In genomic region chr9:15295761-15296405, GRCh38 we compare ENCODE assay signal across 1 cellular context.
A peak's percentile ranks its signal among the peaks of the same experiment; 100 is the strongest.
TF ChIP-seq lines count a peak whose summit lies in the region.

No MANE protein-coding gene starts in this region.

TF ChIP-seq in GM12878, 131 proteins besides CTCF, POLR2A, EP300 and RAD21 (continued from another document):
- TF ChIP-seq PBX3 (IDR thresholded peaks at IDR 0.05; ENCODE audit: insufficient replicate concordance, low read depth, low read length) (peak; percentile 73), IRF5 (IDR thresholded peaks at IDR 0.05; ENCODE audit: borderline replicate concordance) (no peak), POLR2AphosphoS2 (IDR thresholded peaks at IDR 0.05; ENCODE audit: low read depth, low read length) (no peak), ELK1 (IDR thresholded peaks at IDR 0.05; ENCODE audit: low read depth, low read length) (no peak), ZNF687 (IDR thresholded peaks at IDR 0.05) (0 out of 2 replicates have a peak, but pooled peaks have one; percentile 25), SUPT20H (IDR thresholded peaks at IDR 0.05; ENCODE audit: borderline replicate concordance, control insufficient read depth, low read depth, low read length) (no peak), POLR2AphosphoS5 (IDR thresholded peaks at IDR 0.05; ENCODE audit: low read length) (no peak), ESRRA (IDR thresholded peaks at IDR 0.05; ENCODE audit: low read length) (no peak), PAX8 (IDR thresholded peaks at IDR 0.05) (no peak), JUND (IDR thresholded peaks at IDR 0.05; ENCODE audit: low read depth, low read length) (no peak), SPI1 (IDR thresholded peaks at IDR 0.05; ENCODE audit: borderline replicate concordance, insufficient read depth, low read depth, low read length) (peak; percentile 54), SIX5 (IDR thresholded peaks at IDR 0.05; ENCODE audit: low read depth, low read length, severe bottlenecking) (no peak), REST (IDR thresholded peaks at IDR 0.05; ENCODE audit: low read depth, low read length) (no peak), PKNOX1 (IDR thresholded peaks at IDR 0.05) (peak; percentile 75; the same call in 1 of the 2 replicates), CBX5 (IDR thresholded peaks at IDR 0.05; ENCODE audit: low read depth) (no peak), YY1 (IDR thresholded peaks at IDR 0.05; ENCODE audit: low read depth, low read length) (0 out of 2 replicates have a peak, but pooled peaks have one; percentile 10)
TF ChIP-seq in GM12878: peak in this region for 8.
